Comparison of ENCODE assay signal across 21 cellular contexts in the genomic region with DNA sequence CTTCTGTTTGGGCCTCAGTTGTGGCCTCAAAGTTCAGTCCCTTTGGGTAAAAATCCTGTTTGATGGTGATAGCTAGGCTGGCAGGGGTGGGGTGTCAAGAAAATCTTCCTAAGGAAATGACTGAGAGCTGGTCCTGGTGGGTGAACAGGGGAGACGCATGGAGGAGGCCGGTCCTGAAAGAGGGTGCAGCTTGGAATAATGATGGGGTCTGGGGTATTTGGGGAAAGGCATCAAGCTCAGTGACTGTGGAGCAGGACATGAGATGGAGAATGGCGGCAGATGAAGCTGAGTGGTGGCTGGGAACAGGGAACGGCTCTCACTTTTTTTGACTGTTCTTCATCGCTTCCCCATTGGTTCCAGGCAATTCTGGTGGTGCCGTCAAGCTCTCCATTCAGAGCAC.
"Had no signal": no experiment of that assay in that cellular context is flagged by ENCODE, and none has a peak within 500 bp of the region (broad histone marks: within the 10 kb centered on the region; RNA-seq: fewer than 3 reads in every experiment).

No MANE protein-coding gene starts in this region.

- H3K27me3 ChIP-seq: colonic mucosa, gastrocnemius medialis, neural progenitor cell, tibial artery had no signal

- FAIRE-seq: astrocyte, islet of Langerhans had no signal

- H3K4me2 ChIP-seq: neural progenitor cell had no signal

- DNase-seq: activated CD4-positive, alpha-beta memory T cell treated with anti-CD3 and anti-CD28 coated beads for 36 hours; activated CD4-positive, alpha-beta T cell treated with anti-CD3 and anti-CD28 coated beads for 48 hours; activated CD4-positive, CD25-positive, alpha-beta regulatory T cell; activated naive CD4-positive, alpha-beta T cell treated with Interleukin-2 at 50 U/mL for 16 hours; activated naive CD8-positive, alpha-beta T cell treated with anti-CD3 and anti-CD28 coated beads for 36 hours; activated T-cell treated with anti-CD3 and anti-CD28 coated beads, Interleukin-2, amount 50 U/mL, for 48 hours; central memory CD4-positive, alpha-beta T cell; colonic mucosa; esophagus squamous epithelium; gastrocnemius medialis; head of caudate nucleus; left cardiac atrium; naive B cell; retina; stimulated activated CD4-positive, alpha-beta T cell treated with anti-CD3 and anti-CD28 coated beads, Interleukin-12 subunit alpha, Interleukin-12 subunit beta, amount 100 ng/mL, for 4 hours; T1000; tibial artery had no signal

- H3K4me1 ChIP-seq: colonic mucosa had no signal

- H3K9me3 ChIP-seq: colonic mucosa, esophagus squamous epithelium, gastrocnemius medialis, mucosa of descending colon, tibial artery had no signal

- H3K4me3 ChIP-seq: colonic mucosa, esophagus squamous epithelium, gastrocnemius medialis, mucosa of descending colon, neural progenitor cell, tibial artery had no signal

- H3K36me3 ChIP-seq: colonic mucosa, esophagus squamous epithelium, gastrocnemius medialis, neural progenitor cell, tibial artery had no signal

- H3K9ac ChIP-seq: neural progenitor cell had no signal

- H3K27ac ChIP-seq: colonic mucosa, esophagus squamous epithelium, neural progenitor cell, tibial artery had no signal

- H2AFZ ChIP-seq: neural progenitor cell had no signal
